ENCODE assay signal across 8 cellular contexts in the genomic region with DNA sequence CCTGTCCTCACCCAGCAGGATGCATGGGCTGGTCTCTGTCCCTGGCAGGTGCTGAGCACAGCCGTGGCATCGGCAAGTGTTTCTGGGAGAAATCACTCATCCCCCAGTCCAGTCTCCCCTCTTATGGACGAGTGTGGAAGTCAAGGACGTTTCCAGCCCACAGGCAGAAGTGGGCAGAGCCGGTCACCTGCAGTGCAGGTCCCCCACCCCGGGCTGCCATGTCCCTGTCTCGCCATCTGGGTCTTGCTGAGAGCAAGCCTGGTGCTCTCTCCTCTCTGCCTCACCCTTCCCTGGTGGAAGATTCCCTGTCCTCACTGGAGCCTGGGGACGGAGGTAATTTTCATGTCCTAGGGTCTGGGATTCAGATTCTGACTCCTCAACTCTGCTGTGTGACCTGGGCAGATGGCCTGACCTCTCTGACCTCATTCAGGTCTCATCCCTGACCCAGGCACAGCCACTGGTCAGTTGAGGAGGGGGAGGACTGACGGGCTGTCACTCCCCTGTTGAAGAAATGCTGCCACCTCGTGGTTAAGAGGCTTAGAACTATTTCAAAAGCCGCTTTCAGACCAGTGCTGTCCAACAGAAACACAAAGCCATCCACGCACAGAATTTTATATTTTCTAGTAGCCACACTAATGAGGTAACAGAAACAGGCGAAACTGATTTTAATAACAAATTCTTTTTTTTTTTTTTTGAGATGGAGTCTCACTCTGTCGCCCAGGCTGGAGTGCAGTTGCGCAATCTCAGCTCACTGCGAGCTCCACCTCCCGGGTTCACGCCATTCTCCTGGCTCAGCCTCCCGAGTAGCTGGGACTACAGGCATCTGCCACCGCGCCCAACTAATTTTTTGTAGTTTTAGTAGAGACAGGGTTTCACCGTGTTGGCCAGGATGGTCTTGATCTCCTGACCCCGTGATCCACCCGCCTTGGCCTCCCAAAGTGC. TPM values are rescaled to one million over a fixed set of nuclear protein-coding genes. Genes with fewer than 3 reads are reported as not detected.
DNase-seq lines count a peak whose midpoint lies in the region; ATAC-seq, FAIRE-seq and TF ChIP-seq lines count a peak whose summit lies in the region.

No MANE protein-coding gene starts in this region.

- H3K36me3 ChIP-seq in Loucy (ENCODE audit: insufficient read depth, low read length) (no peaks in the 10 kb centered on the region), parathyroid adenoma (ENCODE audit: control insufficient read depth, insufficient read depth, low read length) (no peaks in the 10 kb centered on the region)

- H3K4me2 ChIP-seq in Loucy (ENCODE audit: low read depth, low read length, poor library complexity, severe bottlenecking), result no peak overlapping the region
- H3K4me2 ChIP-seq in parathyroid adenoma (ENCODE audit: low read length), result no peak overlapping the region

- no peaks in the 10 kb centered on the region for H4K20me1 ChIP-seq in Loucy (ENCODE audit: insufficient read depth, low read length, poor library complexity, severe bottlenecking)

- no peaks in the 10 kb centered on the region for H3F3A ChIP-seq in Loucy (ENCODE audit: low read depth)

- CTCF ChIA-PET in T-cell (lab: Charles Lee), result no interaction called here

- no peak overlapping the region for H3K27ac ChIP-seq in parathyroid adenoma

- H3K4me1 ChIP-seq in Loucy (ENCODE audit: insufficient read depth, low read length, poor library complexity, severe bottlenecking), result no peaks in the 10 kb centered on the region
- no peaks in the 10 kb centered on the region for H3K4me1 ChIP-seq in parathyroid adenoma

- H3K9ac ChIP-seq in Loucy (ENCODE audit: low read depth, low read length, poor library complexity, severe bottlenecking) (no peak overlapping the region), parathyroid adenoma (no peak overlapping the region)

- no peaks in the 10 kb centered on the region for H3K9me3 Mint-ChIP-seq in T-cell

- H3K27ac Mint-ChIP-seq in T-cell, result no peak overlapping the region

- H2AFZ ChIP-seq in Loucy (ENCODE audit: low read length) (no peak overlapping the region), parathyroid adenoma (no peak overlapping the region)

- POLR2A ChIA-PET in T-cell (lab: Charles Lee), result no interaction called here

- H3K27me3 Mint-ChIP-seq in T-cell, result peaks cover 26 to 43% of the 10 kb centered on the region in 2 donors

- FAIRE-seq in A204.1 (lab: Jason Lieb, UNC), result peak; percentile 49

- no peak for ATAC-seq in T-cell (replicated peaks in 1 of 4)
- ATAC-seq in HG02763 (IDR thresholded peaks at IDR 0.05; ENCODE audit: unreplicated experiment), result no peak

- H3K79me2 ChIP-seq in Loucy (ENCODE audit: insufficient read depth, low read length) (no peaks in the 10 kb centered on the region), parathyroid adenoma (no peaks in the 10 kb centered on the region)

- no peak overlapping the region for H3K4me3 Mint-ChIP-seq in T-cell

- no peaks in the 10 kb centered on the region for H3K4me1 Mint-ChIP-seq in T-cell

- DNase-seq in ELF-1 (ENCODE audit: low read depth, low spot score), result peak; percentile 90
- peak; percentile 31 for DNase-seq in UCSD-AML1 (lab: John Stamatoyannopoulos, UW; ENCODE audit: unreplicated experiment)
- DNase-seq in globus pallidus (ENCODE audit: low spot score), result peak; percentile 42
- no peak for DNase-seq in T-cell

- H3K9me3 ChIP-seq in Loucy (ENCODE audit: insufficient read depth, low read depth, low read length), result peaks cover 2% of the 10 kb centered on the region; the same call in 1 of the 2 replicates
- H3K9me3 ChIP-seq in parathyroid adenoma (ENCODE audit: control insufficient read depth, low read length), result no peaks in the 10 kb centered on the region

- no peak overlapping the region for H3K4me3 ChIP-seq in Loucy (ENCODE audit: low read length, poor library complexity, severe bottlenecking)
- no peak overlapping the region for H3K4me3 ChIP-seq in parathyroid adenoma (ENCODE audit: low read depth, low read length)

- no peaks in the 10 kb centered on the region for H3K9me2 ChIP-seq in Loucy (replicated peaks; ENCODE audit: low read depth, low read length)

- H3K36me3 Mint-ChIP-seq in T-cell, result no peaks in the 10 kb centered on the region

- H3K27me3 ChIP-seq in Loucy (ENCODE audit: insufficient read depth, low read length, poor library complexity, severe bottlenecking) (no peaks in the 10 kb centered on the region), parathyroid adenoma (ENCODE audit: control insufficient read depth, insufficient read depth, low read length) (peaks cover 9% of the 10 kb centered on the region)

- TF ChIP-seq CTCF in Loucy (conservative IDR thresholded peaks at IDR 0.05; ENCODE audit: low read length) (peak; percentile 39), parathyroid adenoma (IDR thresholded peaks at IDR 0.05) (peak; percentile 60)

RNA-seq across cellular contexts. Expression of gene CPZ, which starts 1.8 kb away (rescaled TPM):
- under 1 TPM in 2 of 5 donors, not detected in 3; 0.18 to 0.32 TPM for total RNA-seq in T-cell

RNA-seq across cellular contexts. Expression of gene GPR78, which starts 14.2 kb away (rescaled TPM):
- total RNA-seq in T-cell, result not detected

Comparison
In these comparisons a context has a peak if more than half of its experiments do, and no peak if none do; other contexts are left out.
1. DNase-seq: peak in ELF-1 (single experiment), UCSD-AML1 (single experiment) and globus pallidus (single experiment); none in T-cell (0 of 34).